ENCODE assay signal across 15 cellular contexts in genomic region chr2:136114392-136114791, GRCh38. TPM values are rescaled to one million over a fixed set of nuclear protein-coding genes. Genes with fewer than 3 reads are reported as not detected.
A peak's percentile ranks its signal among the peaks of the same experiment; 100 is the strongest.
DNase-seq lines count a peak whose midpoint lies in the region; ATAC-seq and TF ChIP-seq lines count a peak whose summit lies in the region.
"Had no signal": no experiment of that assay in that cellular context is flagged by ENCODE, and none has a peak within 500 bp of the region (broad histone marks: within the 10 kb centered on the region; RNA-seq: fewer than 3 reads in every experiment).

No MANE protein-coding gene starts in this region.

- H3K27ac Mint-ChIP-seq in activated naive CD8-positive, alpha-beta T cell treated with anti-CD3 and anti-CD28 coated beads, Interleukin-2, amount 50 U/mL, for 24 hours, result no peak overlapping the region
- H3K27ac Mint-ChIP-seq in neural crest cell (ENCODE audit: unreplicated experiment), result no peak overlapping the region

- H3K27me3 Mint-ChIP-seq in activated naive CD8-positive, alpha-beta T cell treated with anti-CD3 and anti-CD28 coated beads, Interleukin-2, amount 50 U/mL, for 24 hours, result no peaks in the 10 kb centered on the region
- peaks cover 22% of the 10 kb centered on the region for H3K27me3 Mint-ChIP-seq in neural crest cell (ENCODE audit: low read depth)

- H3K4me1 Mint-ChIP-seq in activated naive CD8-positive, alpha-beta T cell treated with anti-CD3 and anti-CD28 coated beads, Interleukin-2, amount 50 U/mL, for 24 hours, result peaks cover 57% of the 10 kb centered on the region
- peaks cover 69% of the 10 kb centered on the region for H3K4me1 Mint-ChIP-seq in neural crest cell

- peak overlapping the region; percentile 51 for H3K4me3 Mint-ChIP-seq in activated naive CD8-positive, alpha-beta T cell treated with anti-CD3 and anti-CD28 coated beads, Interleukin-2, amount 50 U/mL, for 24 hours
- peak overlapping the region; percentile 53 for H3K4me3 Mint-ChIP-seq in neural crest cell

- no peaks in the 10 kb centered on the region for H3K9me3 ChIP-seq in esophagus squamous epithelium

- peak overlapping the region in 2 of 4 donors; percentile 37 to 52 for H3K4me3 ChIP-seq in esophagus squamous epithelium
- H3K4me3 ChIP-seq: dorsolateral prefrontal cortex had no signal

- H3K27ac ChIP-seq in esophagus squamous epithelium, result peak overlapping the region in 1 of 4 donors; percentile 2
- H3K27ac ChIP-seq: RWPE1 had no signal

- peaks cover 31% of the 10 kb centered on the region for H3K36me3 Mint-ChIP-seq in activated naive CD8-positive, alpha-beta T cell treated with anti-CD3 and anti-CD28 coated beads, Interleukin-2, amount 50 U/mL, for 24 hours (ENCODE audit: low read depth)
- H3K36me3 Mint-ChIP-seq in neural crest cell (ENCODE audit: low read depth), result peaks cover 19% of the 10 kb centered on the region

- intact Hi-C loops in esophagus squamous epithelium (cut with DNase I), result no loop called here

- TF ChIP-seq CTCF in neural crest cell (conservative IDR thresholded peaks at IDR 0.05) (no peak), esophagus squamous epithelium (IDR thresholded peaks at IDR 0.05) (no peak)

- ATAC-seq in activated naive CD8-positive, alpha-beta T cell treated with anti-CD3 and anti-CD28 coated beads, Interleukin-2, amount 50 U/mL, for 24 hours, result no peak
- no peak for ATAC-seq in GM21529 (IDR thresholded peaks at IDR 0.05; ENCODE audit: unreplicated experiment)
- ATAC-seq: left lobe of liver had no signal

- no peaks in the 10 kb centered on the region for H3K36me3 ChIP-seq in esophagus squamous epithelium

- TF ChIP-seq POLR2A in esophagus squamous epithelium (IDR thresholded peaks at IDR 0.05), result no peak

- 69 to 75% methylated on average over 6 of the region's 6 CpGs for WGBS in esophagus squamous epithelium, 2 donors

- H3K4me1 ChIP-seq in esophagus squamous epithelium, result peaks cover 14 to 39% (median 35%) of the 10 kb centered on the region in 3 donors

- DNase-seq in SKM-1 treated with dmso at 0.1 percent for 144 hours (lab: John Stamatoyannopoulos, UW; ENCODE audit: unreplicated experiment) (peak; percentile 24), SKM-1 (lab: John Stamatoyannopoulos, UW; ENCODE audit: unreplicated experiment) (no peak), NAMALWA (ENCODE audit: low spot score) (peak; percentile 27), neural crest cell (ENCODE audit: low read depth, low spot score) (no peak), NCI-H1048 (lab: John Stamatoyannopoulos, UW) (no peak), esophagus squamous epithelium (lab: John Stamatoyannopoulos, UW) (no peak)
- no peak for DNase-seq in activated naive CD8-positive, alpha-beta T cell treated with anti-CD3 and anti-CD28 coated beads, Interleukin-2, amount 50 U/mL, for 24 hours
- DNase-seq: 8988T; DMS 273 treated with DMSO at 0.1 percent for 48 hours; dorsolateral prefrontal cortex; stimulated activated CD4-positive, alpha-beta T cell treated with anti-CD3 and anti-CD28 coated beads, Interleukin-4, amount 100 ng/mL, for 24 hours; substantia nigra had no signal

- H3K27me3 ChIP-seq in esophagus squamous epithelium, result peaks cover 0 to 91% (median 6%) of the 10 kb centered on the region in 4 donors

- no peaks in the 10 kb centered on the region for H3K9me3 Mint-ChIP-seq in activated naive CD8-positive, alpha-beta T cell treated with anti-CD3 and anti-CD28 coated beads, Interleukin-2, amount 50 U/mL, for 24 hours
- H3K9me3 Mint-ChIP-seq in neural crest cell, result no peaks in the 10 kb centered on the region

RNA-seq across cellular contexts. Expression of gene CXCR4, which starts 3.6 kb away (rescaled TPM):
- total RNA-seq in neural crest cell (37.5 and 39.5 TPM in 2 replicates), esophagus squamous epithelium (10 to 100 TPM in 2 of 4 donors, 1 to 10 TPM in 2; 5.7 to 28.6 (median 10.0) TPM)

Comparison
In these comparisons a context has a peak if more than half of its experiments do, and no peak if none do; other contexts are left out.
1. DNase-seq: peak in SKM-1 treated with dmso at 0.1 percent for 144 hours (single experiment) and NAMALWA (single experiment); none in SKM-1 (single experiment), activated naive CD8-positive, alpha-beta T cell treated with anti-CD3 and anti-CD28 coated beads, Interleukin-2, amount 50 U/mL, for 24 hours (single experiment), neural crest cell (single experiment), NCI-H1048 (single experiment) and esophagus squamous epithelium (single experiment).